Comparison of ENCODE assay signal across 21 cellular contexts in genomic region chr22:38712496-38713207, GRCh38. TPM values are rescaled to one million over a fixed set of nuclear protein-coding genes. Genes with fewer than 3 reads are reported as not detected.
DNase-seq lines count a peak whose midpoint lies in the region; ATAC-seq, FAIRE-seq and TF ChIP-seq lines count a peak whose summit lies in the region.
"Had no signal": no experiment of that assay in that cellular context is flagged by ENCODE, and none has a peak within 500 bp of the region (broad histone marks: within the 10 kb centered on the region; RNA-seq: fewer than 3 reads in every experiment).

No MANE protein-coding gene starts in this region.

- H3K9ac ChIP-seq in H1 (replicated peaks in 1 of 4; ENCODE audit: extremely low read depth in 1 of 4, low read depth in 3 of 4, low read length in 3 of 4), result no peak overlapping the region; a peak in 1 of 7 replicates

- H3K27ac ChIP-seq in H1 (ENCODE audit: low read depth, low read length) (no peak overlapping the region), neutrophil (peak overlapping the region; percentile 80)
- H3K27ac ChIP-seq: PC-9, upper lobe of right lung, VCaP had no signal

- 79% methylated on average over 11 of the region's 11 CpGs; no CpG with 5 or more reads in 1 of the 2 experiments for WGBS in H1 (ENCODE audit: extremely low coverage in 1 of 2, insufficient coverage in 1 of 2, insufficient read length in 1 of 2, insufficient replicate concordance in 2 of 2, low coverage in 1 of 2, low lambda C conversion rate in 2 of 2, missing lambda C conversion rate in 1 of 2), 2 experiments

- peak overlapping the region; percentile 1 to 47; a peak in 3 of 4 replicates for H3K4me2 ChIP-seq in H1 (ENCODE audit: insufficient read depth in 1 of 2, low read depth in 2 of 2, low read length in 2 of 2)
- H3K4me2 ChIP-seq: PC-9 had no signal

- peaks cover 4 to 11% (median 7%) of the 10 kb centered on the region in 4 experiments for H3K4me1 ChIP-seq in H1 (replicated peaks in 1 of 4; ENCODE audit: control insufficient read depth in 3 of 4, insufficient read depth in 4 of 4, low read length in 3 of 4)
- peaks cover 72 to 75% of the 10 kb centered on the region in 2 experiments for H3K4me1 ChIP-seq in neutrophil (ENCODE audit: control insufficient read depth in 1 of 2, insufficient read depth in 1 of 2, low read depth in 1 of 2, low read length in 1 of 2)

- peaks cover under 1 to 43% (median 18%) of the 10 kb centered on the region in 4 experiments; a peak in 6 of 8 replicates for H3K36me3 ChIP-seq in H1 (ENCODE audit: control insufficient read depth in 2 of 4, insufficient read depth in 4 of 4, low read length in 3 of 4)
- peaks cover 49% of the 10 kb centered on the region for H3K36me3 ChIP-seq in neutrophil

- H4K5ac ChIP-seq in H1 (ENCODE audit: insufficient read length, low read depth, low read length), result no peak overlapping the region

- no peak overlapping the region for H4K8ac ChIP-seq in H1 (ENCODE audit: extremely low read depth, insufficient read depth, low read length)

- peaks cover 67% of the 10 kb centered on the region for H3K4me1 Mint-ChIP-seq in activated CD4-positive, alpha-beta T cell treated with anti-CD3 and anti-CD28 coated beads for 36 hours
- H3K4me1 Mint-ChIP-seq in T-cell, result peaks cover 68 to 85% (median 72%) of the 10 kb centered on the region in 3 donors

- in situ Hi-C loops in ACHN (cut with HindIII; ENCODE audit: low pct_ligation_motif_present, low pct_unique_long_range_greater_than_20kb, low sequenced_read_pairs), result no loop called here

- H3K4me3 ChIP-seq in H1 (ENCODE audit: extremely low read depth in 1 of 4, insufficient read depth in 2 of 4, low read depth in 3 of 4, low read length in 4 of 4) (no peak overlapping the region; a peak in 1 of 8 replicates), neutrophil (ENCODE audit: low read depth in 1 of 2, low read length in 1 of 2) (peak overlapping the region; percentile 1 to 31)
- H3K4me3 ChIP-seq: lung, PC-9, upper lobe of right lung had no signal

- no peak overlapping the region for H2BK15ac ChIP-seq in H1 (ENCODE audit: low read length)

- ATAC-seq in activated CD4-positive, alpha-beta T cell treated with anti-CD3 and anti-CD28 coated beads for 36 hours, result no peak
- ATAC-seq in T-cell (replicated peaks in 1 of 4), result no peak
- ATAC-seq: activated CD8-positive, alpha-beta memory T cell treated with anti-CD3 and anti-CD28 coated beads, Interleukin-2, amount 10 ng/mL, durations not matched to agents 7 days and 5 days; HepG2; upper lobe of right lung had no signal

- no peak overlapping the region for H2AFZ ChIP-seq in H1 (ENCODE audit: low read length)
- H2AFZ ChIP-seq: PC-9 had no signal

- TF ChIP-seq RAD21 in H1 (IDR thresholded peaks at IDR 0.05 in 1 of 2, conservative IDR thresholded peaks at IDR 0.05 in 1 of 2; ENCODE audit: low read depth in 2 of 2, low read length in 2 of 2), result no peak

- CTCF ChIA-PET in activated CD4-positive, alpha-beta T cell treated with anti-CD3 and anti-CD28 coated beads for 36 hours (lab: Charles Lee), result interaction anchor here (0.6 to 1.4 kb wide), 2 partner anchors 16 to 301 kb away, joined by 3 read pairs; no protein-coding TSS in a partner anchor
- CTCF ChIA-PET in T-cell (lab: Charles Lee), result no interaction called here
- CTCF ChIA-PET in H1 (lab: Charles Lee; ENCODE audit: partially characterized antibody), result interaction anchor here (0.6 to 5.1 kb wide), 7 partner anchors 10 to 666 kb away, joined by 3 to 26 read pairs (median 4); partner anchors contain the start of gene TOMM22

- 0 out of 2 replicates have a peak overlapping the region, but pooled peaks have one; percentile 10 for H2BK5ac ChIP-seq in H1 (ENCODE audit: low read depth, low read length)

- H3K27me3 ChIP-seq in H1 (replicated peaks in 1 of 4; ENCODE audit: control insufficient read depth in 3 of 4, extremely low read depth in 1 of 4, insufficient read depth in 3 of 4, low read length in 3 of 4), result no peaks in the 10 kb centered on the region
- H3K27me3 ChIP-seq in neutrophil, result no peaks in the 10 kb centered on the region
- H3K27me3 ChIP-seq: upper lobe of right lung had no signal

- no peaks in the 10 kb centered on the region for H3K9me3 Mint-ChIP-seq in activated CD4-positive, alpha-beta T cell treated with anti-CD3 and anti-CD28 coated beads for 36 hours (ENCODE audit: low read depth)
- H3K9me3 Mint-ChIP-seq in T-cell, result no peaks in the 10 kb centered on the region
- H3K9me3 Mint-ChIP-seq: activated naive CD4-positive, alpha-beta T cell treated with anti-CD3 and anti-CD28 coated beads, Interleukin-2, amount 10 ng/mL, durations not matched to agents 7 days and 5 days; CD14-positive monocyte had no signal

- no peaks in the 10 kb centered on the region for H3K23me2 ChIP-seq in H1 (ENCODE audit: low read depth, low read length)

- no peak overlapping the region for H3K56ac ChIP-seq in H1 (replicated peaks; ENCODE audit: insufficient read length, low read depth, low read length)

- H3K79me2 ChIP-seq in H1 (ENCODE audit: control insufficient read depth in 1 of 2, insufficient read depth in 2 of 2, low read length in 2 of 2), result peaks cover 15 to 82% of the 10 kb centered on the region in 2 experiments

- H3K9me3 ChIP-seq in H1 (ENCODE audit: insufficient read depth in 2 of 2, low read depth in 1 of 2, low read length in 1 of 2) (no peaks in the 10 kb centered on the region), neutrophil (no peaks in the 10 kb centered on the region)
- H3K9me3 ChIP-seq: upper lobe of right lung had no signal

- POLR2A ChIA-PET in activated CD4-positive, alpha-beta T cell treated with anti-CD3 and anti-CD28 coated beads for 36 hours (lab: Charles Lee), result interaction anchor here (1.4 kb wide), 1 partner anchor 12 kb away, joined by 4 read pairs; no protein-coding TSS in a partner anchor
- POLR2A ChIA-PET in T-cell (lab: Charles Lee), result interaction anchor here in 1 of 2 donors (0.6 to 0.7 kb wide), 2 partner anchors 18 to 223 kb away, joined by 3 to 6 read pairs; no protein-coding TSS in a partner anchor
- POLR2A ChIA-PET in H1 (lab: Charles Lee; ENCODE audit: partially characterized antibody), result interaction anchor here (0.6 to 1.3 kb wide), 7 partner anchors 15 to 599 kb away, joined by 3 to 4 read pairs (median 3); no protein-coding TSS in a partner anchor

- H3K4ac ChIP-seq in H1 (replicated peaks; ENCODE audit: insufficient read length, low read depth, low read length), result no peak overlapping the region

- no peak overlapping the region for H2BK12ac ChIP-seq in H1 (ENCODE audit: low read depth, low read length)

- H3K79me1 ChIP-seq in H1 (ENCODE audit: low read depth, low read length), result peaks cover 24% of the 10 kb centered on the region

- TF ChIP-seq CTCF in H1 (IDR thresholded peaks at IDR 0.05; ENCODE audit: control extremely low read depth in 1 of 3, insufficient read depth in 1 of 3, low read depth in 1 of 3, low read length in 3 of 3), result no peak
- TF ChIP-seq CTCF in neutrophil (IDR thresholded peaks at IDR 0.05), result no peak

- no peak for TF ChIP-seq EP300 in H1 (IDR thresholded peaks at IDR 0.05; ENCODE audit: borderline replicate concordance in 1 of 2, low read depth in 2 of 2, low read length in 2 of 2)

- intact Hi-C loops in activated CD4-positive, alpha-beta T cell treated with anti-CD3 and anti-CD28 coated beads for 36 hours (cut with DNase I, micrococcal nuclease), result no loop called here

- no peak overlapping the region for H3K23ac ChIP-seq in H1 (ENCODE audit: insufficient read length)

- H2AK5ac ChIP-seq in H1 (ENCODE audit: low read depth, low read length), result 0 out of 2 replicates have a peak overlapping the region, but pooled peaks have one; percentile 7

- H3K27me3 Mint-ChIP-seq in activated CD4-positive, alpha-beta T cell treated with anti-CD3 and anti-CD28 coated beads for 36 hours, result no peaks in the 10 kb centered on the region
- H3K27me3 Mint-ChIP-seq in T-cell, result no peaks in the 10 kb centered on the region
- H3K27me3 Mint-ChIP-seq: activated CD8-positive, alpha-beta memory T cell treated with anti-CD3 and anti-CD28 coated beads, Interleukin-2, amount 10 ng/mL, durations not matched to agents 7 days and 5 days; activated naive CD4-positive, alpha-beta T cell treated with anti-CD3 and anti-CD28 coated beads, Interleukin-2, amount 10 ng/mL, durations not matched to agents 7 days and 5 days had no signal

- H3K18ac ChIP-seq in H1 (ENCODE audit: extremely low read depth, low read length), result no peak overlapping the region

- no peak overlapping the region for H4K91ac ChIP-seq in H1 (replicated peaks; ENCODE audit: insufficient read length, low read length)

- no peak for DNase-seq in activated CD4-positive, alpha-beta T cell treated with anti-CD3 and anti-CD28 coated beads for 36 hours
- DNase-seq in activated CD4-positive, alpha-beta T cell treated with anti-CD3 and anti-CD28 coated beads, Interleukin-2, amount 50 U/mL, for 4 hours, result no peak
- DNase-seq in T-cell, result no peak
- no peak for DNase-seq in H1 (ENCODE audit: low read depth in 1 of 2, low spot score in 2 of 2)
- no peak for DNase-seq in ACHN
- no peak for DNase-seq in NCI-H526 (lab: John Stamatoyannopoulos, UW)
- no peak for DNase-seq in D341Med (ENCODE audit: low spot score)
- DNase-seq: activated CD8-positive, alpha-beta memory T cell treated with anti-CD3 and anti-CD28 coated beads, Interleukin-2, amount 10 ng/mL, durations not matched to agents 7 days and 5 days; activated naive CD4-positive, alpha-beta T cell treated with anti-CD3 and anti-CD28 coated beads, Interleukin-2, amount 10 ng/mL, durations not matched to agents 7 days and 5 days; cerebellar nuclear complex; foreskin melanocyte; NCI-H2107; nucleus accumbens; PC-9; stimulated activated CD4-positive, alpha-beta T cell treated with anti-CD3 and anti-CD28 coated beads, Interleukin-4, amount 100 ng/mL, for 1 hour; upper lobe of right lung had no signal

- no peak overlapping the region for H3K4me3 Mint-ChIP-seq in activated CD4-positive, alpha-beta T cell treated with anti-CD3 and anti-CD28 coated beads for 36 hours
- H3K4me3 Mint-ChIP-seq in T-cell, result peak overlapping the region in 1 of 3 donors; percentile 10
- H3K4me3 Mint-ChIP-seq: activated CD8-positive, alpha-beta memory T cell treated with anti-CD3 and anti-CD28 coated beads, Interleukin-2, amount 10 ng/mL, durations not matched to agents 7 days and 5 days; activated naive CD4-positive, alpha-beta T cell treated with anti-CD3 and anti-CD28 coated beads, Interleukin-2, amount 10 ng/mL, durations not matched to agents 7 days and 5 days; CD14-positive monocyte had no signal

- H2BK120ac ChIP-seq in H1 (replicated peaks; ENCODE audit: low read depth, low read length), result no peak overlapping the region

- no peak for TF ChIP-seq POLR2A in H1 (IDR thresholded peaks at IDR 0.05; ENCODE audit: control extremely low read depth in 1 of 2, low read depth in 2 of 2, low read length in 2 of 2)

- FAIRE-seq in H1 (lab: Jason Lieb, UNC), result no peak
- FAIRE-seq: HepG2 had no signal

- no peak overlapping the region for H3K14ac ChIP-seq in H1 (ENCODE audit: insufficient read length)

- H3K27ac Mint-ChIP-seq in activated CD4-positive, alpha-beta T cell treated with anti-CD3 and anti-CD28 coated beads for 36 hours, result peak overlapping the region; percentile 44
- H3K27ac Mint-ChIP-seq in T-cell, result peak overlapping the region; percentile 22 to 76

- peaks cover 15 to 34% of the 10 kb centered on the region in 2 experiments for H4K20me1 ChIP-seq in H1 (replicated peaks in 1 of 2; ENCODE audit: control insufficient read depth in 1 of 2, insufficient read depth in 2 of 2, low read length in 2 of 2)

- H3K36me3 Mint-ChIP-seq in activated CD4-positive, alpha-beta T cell treated with anti-CD3 and anti-CD28 coated beads for 36 hours (ENCODE audit: low read depth), result peaks cover 56% of the 10 kb centered on the region
- peaks cover 60% of the 10 kb centered on the region for H3K36me3 Mint-ChIP-seq in T-cell

- no peak overlapping the region for H2BK20ac ChIP-seq in H1 (ENCODE audit: low read length)

RNA-seq across cellular contexts. Expression of gene GTPBP1, which starts 6.9 kb away (rescaled TPM):
- 10 to 100 TPM; 88.6 to 92.8 TPM for total RNA-seq in activated CD4-positive, alpha-beta T cell treated with anti-CD3 and anti-CD28 coated beads for 36 hours
- total RNA-seq in T-cell, result 100 to 1,000 TPM in 2 of 5 donors, 10 to 100 TPM in 3; 79.1 to 229 (median 83.3) TPM
- 91.8 and 92.0 TPM in 2 replicates for total RNA-seq in H1 (2021; fragmentation: NEBNext Ultra II Directional; extraction: Animal tissue kit (Norgen Biotek cat#: 25700))
- 53.1 and 80.2 TPM in 2 replicates for polyA plus RNA-seq in H1 (2011; rRNA removed)
- polyA plus RNA-seq in H1 (2011; cell fraction: cytosol; rRNA removed), result 59.3 TPM
- 134 TPM for polyA plus RNA-seq in H1 (2011; cell fraction: nucleus; rRNA removed)
- polyA plus RNA-seq in H1 (2012, experiment 1 of 2), result 62.3 to 74.8 TPM (median 66.2 TPM) in 4 replicates
- 44.7 TPM for polyA plus RNA-seq in H1 (2012, experiment 2 of 2)
- 33.8 TPM for polyA plus RNA-seq in H1 (2013, experiment 1 of 2)
- polyA plus RNA-seq in H1 (2013, experiment 2 of 2), result 33.3 TPM
- polyA minus RNA-seq in H1 (2011; rRNA and poly(A)+ RNA removed), result 87.5 and 119 TPM in 2 replicates
- 50.9 TPM for polyA minus RNA-seq in H1 (2011; cell fraction: cytosol; rRNA and poly(A)+ RNA removed)
- polyA minus RNA-seq in H1 (2011; cell fraction: nucleus; rRNA and poly(A)+ RNA removed), result 111 TPM

RNA-seq across cellular contexts. Expression of gene JOSD1, which starts 11.9 kb away (rescaled TPM):
- total RNA-seq in activated CD4-positive, alpha-beta T cell treated with anti-CD3 and anti-CD28 coated beads for 36 hours, result 10 to 100 TPM; 68.0 to 77.7 TPM
- 100 to 1,000 TPM in 2 of 5 donors, 10 to 100 TPM in 3; 78.4 to 164 (median 83.5) TPM for total RNA-seq in T-cell
- 20.2 and 21.3 TPM in 2 replicates for total RNA-seq in H1 (2021; fragmentation: NEBNext Ultra II Directional; extraction: Animal tissue kit (Norgen Biotek cat#: 25700))
- polyA plus RNA-seq in H1 (2011; rRNA removed), result 16.7 and 18.4 TPM in 2 replicates
- polyA plus RNA-seq in H1 (2011; cell fraction: cytosol; rRNA removed), result 18.1 TPM
- 18.8 TPM for polyA plus RNA-seq in H1 (2011; cell fraction: nucleus; rRNA removed)
- 14.7 to 20.6 TPM (median 17.3 TPM) in 4 replicates for polyA plus RNA-seq in H1 (2012, experiment 1 of 2)
- polyA plus RNA-seq in H1 (2012, experiment 2 of 2), result 10.8 TPM
- 12.2 TPM for polyA plus RNA-seq in H1 (2013, experiment 1 of 2)
- polyA plus RNA-seq in H1 (2013, experiment 2 of 2), result 12.1 TPM
- polyA minus RNA-seq in H1 (2011; rRNA and poly(A)+ RNA removed), result 20.8 and 22.0 TPM in 2 replicates
- polyA minus RNA-seq in H1 (2011; cell fraction: cytosol; rRNA and poly(A)+ RNA removed), result 14.9 TPM
- 14.4 TPM for polyA minus RNA-seq in H1 (2011; cell fraction: nucleus; rRNA and poly(A)+ RNA removed)

RNA-seq across cellular contexts. Expression of gene TOMM22, which starts 30.9 kb away (rescaled TPM):
- 100 to 1,000 TPM; 146 to 155 TPM for total RNA-seq in activated CD4-positive, alpha-beta T cell treated with anti-CD3 and anti-CD28 coated beads for 36 hours
- 10 to 100 TPM; 52.4 to 58.1 (median 53.3) TPM for total RNA-seq in T-cell
- total RNA-seq in H1 (2021; fragmentation: NEBNext Ultra II Directional; extraction: Animal tissue kit (Norgen Biotek cat#: 25700)), result 125 and 138 TPM in 2 replicates
- polyA plus RNA-seq in H1 (2011; rRNA removed), result 47.8 and 84.0 TPM in 2 replicates
- polyA plus RNA-seq in H1 (2011; cell fraction: cytosol; rRNA removed), result 63.2 TPM
- 17.1 TPM for polyA plus RNA-seq in H1 (2011; cell fraction: nucleus; rRNA removed)
- 77.4 to 87.4 TPM (median 84.9 TPM) in 4 replicates for polyA plus RNA-seq in H1 (2012, experiment 1 of 2)
- 75.9 TPM for polyA plus RNA-seq in H1 (2012, experiment 2 of 2)
- polyA plus RNA-seq in H1 (2013, experiment 1 of 2), result 66.9 TPM
- 65.9 TPM for polyA plus RNA-seq in H1 (2013, experiment 2 of 2)
- polyA minus RNA-seq in H1 (2011; rRNA and poly(A)+ RNA removed), result 41.5 and 41.9 TPM in 2 replicates
- 31.0 TPM for polyA minus RNA-seq in H1 (2011; cell fraction: cytosol; rRNA and poly(A)+ RNA removed)
- 14.7 TPM for polyA minus RNA-seq in H1 (2011; cell fraction: nucleus; rRNA and poly(A)+ RNA removed)

RNA-seq across cellular contexts. Expression of gene SUN2, which starts 43.1 kb away (rescaled TPM):
- 100 to 1,000 TPM in 1 of 2 experiments, 10 to 100 TPM in 1; 87.2 to 102 TPM for total RNA-seq in activated CD4-positive, alpha-beta T cell treated with anti-CD3 and anti-CD28 coated beads for 36 hours
- 1,000 to 10,000 TPM in 2 of 5 donors, 100 to 1,000 TPM in 3; 526 to 1,075 (median 979) TPM for total RNA-seq in T-cell
- total RNA-seq in H1 (2021; fragmentation: NEBNext Ultra II Directional; extraction: Animal tissue kit (Norgen Biotek cat#: 25700)), result 10.5 and 11.7 TPM in 2 replicates
- 5.1 and 8.3 TPM in 2 replicates for polyA plus RNA-seq in H1 (2011; rRNA removed)
- polyA plus RNA-seq in H1 (2011; cell fraction: cytosol; rRNA removed), result 8.5 TPM
- polyA plus RNA-seq in H1 (2011; cell fraction: nucleus; rRNA removed), result 20.5 TPM
- 12.3 to 22.3 TPM (median 17.1 TPM) in 4 replicates for polyA plus RNA-seq in H1 (2012, experiment 1 of 2)
- polyA plus RNA-seq in H1 (2012, experiment 2 of 2), result 9.0 TPM
- 11.5 TPM for polyA plus RNA-seq in H1 (2013, experiment 1 of 2)
- 10.8 TPM for polyA plus RNA-seq in H1 (2013, experiment 2 of 2)
- 9.8 and 10.0 TPM in 2 replicates for polyA minus RNA-seq in H1 (2011; rRNA and poly(A)+ RNA removed)
- 13.1 TPM for polyA minus RNA-seq in H1 (2011; cell fraction: cytosol; rRNA and poly(A)+ RNA removed)
- polyA minus RNA-seq in H1 (2011; cell fraction: nucleus; rRNA and poly(A)+ RNA removed), result 14.1 TPM

RNA-seq across cellular contexts. Expression of gene CBY1, which starts 56.2 kb away (rescaled TPM):
- 10 to 100 TPM in 1 of 2 experiments, 1 to 10 TPM in 1; 9.8 to 11.6 TPM for total RNA-seq in activated CD4-positive, alpha-beta T cell treated with anti-CD3 and anti-CD28 coated beads for 36 hours
- total RNA-seq in T-cell, result 10 to 100 TPM; 10.3 to 32.0 (median 27.8) TPM
- total RNA-seq in H1 (2021; fragmentation: NEBNext Ultra II Directional; extraction: Animal tissue kit (Norgen Biotek cat#: 25700)), result 23.2 and 24.4 TPM in 2 replicates
- polyA plus RNA-seq in H1 (2011; rRNA removed), result 28.5 and 30.2 TPM in 2 replicates
- 31.5 TPM for polyA plus RNA-seq in H1 (2011; cell fraction: cytosol; rRNA removed)
- polyA plus RNA-seq in H1 (2011; cell fraction: nucleus; rRNA removed), result 18.3 TPM
- 32.1 to 38.0 TPM (median 36.1 TPM) in 4 replicates for polyA plus RNA-seq in H1 (2012, experiment 1 of 2)
- polyA plus RNA-seq in H1 (2012, experiment 2 of 2), result 25.5 TPM
- polyA plus RNA-seq in H1 (2013, experiment 1 of 2), result 22.9 TPM
- polyA plus RNA-seq in H1 (2013, experiment 2 of 2), result 22.9 TPM
- 8.6 and 12.6 TPM in 2 replicates for polyA minus RNA-seq in H1 (2011; rRNA and poly(A)+ RNA removed)
- 9.0 TPM for polyA minus RNA-seq in H1 (2011; cell fraction: cytosol; rRNA and poly(A)+ RNA removed)
- 6.0 TPM for polyA minus RNA-seq in H1 (2011; cell fraction: nucleus; rRNA and poly(A)+ RNA removed)

Comparison
In these comparisons a context has a peak if more than half of its experiments do, and no peak if none do; other contexts are left out.
1. H3K4me3 ChIP-seq: peak in neutrophil (2 of 2); none in H1 (0 of 4).
2. CTCF ChIA-PET loops: an anchor here in activated CD4-positive, alpha-beta T cell treated with anti-CD3 and anti-CD28 coated beads for 36 hours (0.6 to 1.4 kb wide) and H1 (0.6 to 5.1 kb wide); none called in T-cell.